ENCODE assay signal across 1 cellular context in genomic region chr9:111527347-111527746, GRCh38.
TF ChIP-seq lines count a peak whose summit lies in the region.

No MANE protein-coding gene starts in this region.

TF ChIP-seq in HepG2, 621 proteins besides CTCF, POLR2A, EP300 and RAD21 (continued from another document):
- TF ChIP-seq MAF1 (CRISPR knock-in tag; IDR thresholded peaks at IDR 0.05; ENCODE audit: borderline replicate concordance): no peak
